In the genomic region with DNA sequence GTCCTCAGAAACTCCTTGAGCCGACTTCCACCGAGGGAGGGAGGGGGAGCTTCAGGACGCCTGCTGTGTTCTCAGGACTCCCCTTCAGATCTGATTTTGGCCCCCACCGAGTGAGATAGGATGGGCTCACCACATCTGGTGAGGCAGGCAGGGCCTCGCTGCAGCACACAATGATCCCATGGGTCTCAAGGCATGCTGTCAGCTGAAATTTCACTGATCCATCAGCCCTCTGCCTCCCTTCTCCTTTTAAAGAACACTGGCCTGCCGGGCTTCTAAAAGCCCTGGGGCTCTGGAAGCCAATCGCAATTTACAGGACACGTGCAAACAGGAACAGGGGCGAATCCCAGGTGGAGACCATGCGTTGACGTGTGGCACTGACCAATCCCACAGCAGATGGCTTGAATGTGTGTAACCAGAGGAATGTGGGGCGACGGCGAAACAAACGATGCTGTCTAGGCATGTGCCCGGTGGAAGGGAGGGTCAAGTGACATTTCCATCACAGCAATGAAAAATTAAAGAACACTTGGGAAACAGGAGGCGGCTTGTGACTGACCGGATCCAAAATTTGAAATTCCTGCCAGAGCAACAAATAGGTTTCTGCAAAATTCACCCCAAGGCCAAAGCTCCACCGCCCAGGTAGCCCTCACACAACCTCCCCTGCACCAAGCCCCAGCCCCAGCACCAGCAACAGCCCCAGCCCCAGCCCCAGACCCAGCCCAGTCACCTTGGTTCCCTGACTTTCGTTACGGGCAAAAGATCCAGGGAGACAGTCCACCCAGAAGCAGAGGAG, we compare ENCODE assay signal across 8 cellular contexts.
DNase-seq lines count a peak whose midpoint lies in the region; ATAC-seq and TF ChIP-seq lines count a peak whose summit lies in the region.

No MANE protein-coding gene starts in this region.

- POLR2A ChIA-PET in CD8-positive, alpha-beta memory T cell (lab: Charles Lee): no interaction called here

- in situ Hi-C loops in KBM-7 (cut with MboI; ENCODE audit: low pct_unique_long_range_greater_than_20kb, low sequenced_read_pairs): no loop called here

- peaks cover 38% of the 10 kb centered on the region for H3K4me1 ChIP-seq in CD8-positive, alpha-beta memory T cell (ENCODE audit: insufficient read depth, low read length)

- H3K4me1 Mint-ChIP-seq in CD8-positive, alpha-beta memory T cell: peaks cover 69 to 82% (median 72%) of the 10 kb centered on the region in 3 donors

- no peaks in the 10 kb centered on the region for H3K9me2 ChIP-seq in neural cell (ENCODE audit: insufficient read depth, low read length)

- H3F3A ChIP-seq in neural cell (ENCODE audit: insufficient read depth, low read length, poor library complexity, severe bottlenecking): no peaks in the 10 kb centered on the region

- TF ChIP-seq CTCF in LNCaP clone FGC (IDR thresholded peaks at IDR 0.05; ENCODE audit: control insufficient read depth, extremely low read depth, insufficient read depth) (no peak), dorsolateral prefrontal cortex (IDR thresholded peaks at IDR 0.05 in 54 of 56, conservative IDR thresholded peaks at IDR 0.05 in 2 of 56; ENCODE audit: low read depth in 1 of 56, partially characterized antibody in 56 of 56) (peak in 8 of 56 donors; percentile 1 to 35 (median 18)), neural cell (IDR thresholded peaks at IDR 0.05; ENCODE audit: poor library complexity, severe bottlenecking) (no peak)

- CTCF ChIA-PET in CD8-positive, alpha-beta memory T cell (lab: Charles Lee): no interaction called here

- H3K27ac Mint-ChIP-seq in CD8-positive, alpha-beta memory T cell: peak overlapping the region in 2 of 8 donors; percentile 4 to 42

- H3K36me3 Mint-ChIP-seq in CD8-positive, alpha-beta memory T cell: no peaks in the 10 kb centered on the region

- TF ChIP-seq RAD21 in neural cell (conservative IDR thresholded peaks at IDR 0.05): no peak

- peaks cover 77 to 79% of the 10 kb centered on the region in 2 donors for H3K27me3 Mint-ChIP-seq in CD8-positive, alpha-beta memory T cell

- no peaks in the 10 kb centered on the region for H3K9me3 ChIP-seq in CD8-positive, alpha-beta memory T cell (ENCODE audit: low read length)
- H3K9me3 ChIP-seq in neural cell (ENCODE audit: low read length): no peaks in the 10 kb centered on the region

- H4K20me1 ChIP-seq in neural cell (ENCODE audit: insufficient read depth): no peaks in the 10 kb centered on the region

- H3K27ac ChIP-seq in CD8-positive, alpha-beta memory T cell (ENCODE audit: low read depth, low read length): no peak overlapping the region
- H3K27ac ChIP-seq in dorsolateral prefrontal cortex (peak overlapping the region in 34 of 59 donors; percentile 10 to 79 (median 57)), neural cell (ENCODE audit: low read length) (no peak overlapping the region)

- H3K79me2 ChIP-seq in neural cell (replicated peaks; ENCODE audit: insufficient read depth, low read length): no peaks in the 10 kb centered on the region

- DNase-seq in CD8-positive, alpha-beta memory T cell: no peak
- DNase-seq in LNCaP clone FGC (ENCODE audit: low read depth) (no peak), dorsolateral prefrontal cortex (peak in 4 of 10 donors; percentile 40 to 71 (median 52)), NCI-H2081 treated with DMSO at 0.1 percent for 48 hours (lab: John Stamatoyannopoulos, UW) (no peak), KBM-7 (no peak)

- H3K9ac ChIP-seq in neural cell (ENCODE audit: low read length): peak overlapping the region; percentile 29

- peak overlapping the region; percentile 62 for H3K4me3 ChIP-seq in CD8-positive, alpha-beta memory T cell (ENCODE audit: low read length)
- H3K4me3 ChIP-seq in LNCaP clone FGC (ENCODE audit: low read depth, low read length): peak overlapping the region; percentile 43
- H3K4me3 ChIP-seq in dorsolateral prefrontal cortex: peak overlapping the region; percentile 34 to 76 (median 61)
- peak overlapping the region; percentile 64 for H3K4me3 ChIP-seq in neural cell (ENCODE audit: low read length)

- H3K27me3 ChIP-seq in CD8-positive, alpha-beta memory T cell (ENCODE audit: insufficient read depth, low read length, poor library complexity, severe bottlenecking): peaks cover 32% of the 10 kb centered on the region
- no peaks in the 10 kb centered on the region for H3K27me3 ChIP-seq in dorsolateral prefrontal cortex
- H3K27me3 ChIP-seq in neural cell (ENCODE audit: insufficient read depth, low read depth, low read length): no peaks in the 10 kb centered on the region

- H2AFZ ChIP-seq in neural cell (ENCODE audit: low read depth, low read length): no peak overlapping the region

- no peak for ATAC-seq in HG03097 (IDR thresholded peaks at IDR 0.05; ENCODE audit: low FRiP score, unreplicated experiment)
- ATAC-seq in GM18502 (IDR thresholded peaks at IDR 0.05; ENCODE audit: poor library complexity, unreplicated experiment): no peak

- peaks cover 0 to 6% (median 0%) of the 10 kb centered on the region in 5 donors for H3K9me3 Mint-ChIP-seq in CD8-positive, alpha-beta memory T cell

- intact Hi-C loops in dorsolateral prefrontal cortex (cut with DNase I): loop anchor here in 1 of 2 donors (2.0 kb wide), 1 partner anchor 167 kb away; a partner anchor contains a TSS

- H3K36me3 ChIP-seq in CD8-positive, alpha-beta memory T cell (ENCODE audit: insufficient read depth, low read length): no peaks in the 10 kb centered on the region
- no peaks in the 10 kb centered on the region for H3K36me3 ChIP-seq in neural cell (ENCODE audit: insufficient read depth, low read length)

- TF ChIP-seq EP300 in neural cell (conservative IDR thresholded peaks at IDR 0.05; ENCODE audit: poor library complexity, severe bottlenecking): no peak

- H3K4me2 ChIP-seq in neural cell (ENCODE audit: low read length): no peak overlapping the region

- H3K4me3 Mint-ChIP-seq in CD8-positive, alpha-beta memory T cell: peak overlapping the region; percentile 58 to 91 (median 85)

TF ChIP-seq in neural cell, 6 proteins besides CTCF, POLR2A, EP300 and RAD21:
- TF ChIP-seq POLR2AphosphoS5 (IDR thresholded peaks at IDR 0.05) (no peak), MXI1 (conservative IDR thresholded peaks at IDR 0.05; ENCODE audit: poor library complexity, severe bottlenecking) (no peak), TAF1 (IDR thresholded peaks at IDR 0.05; ENCODE audit: low read depth) (peak; percentile 10)

Comparison
In these comparisons a context has a peak if more than half of its experiments do, and no peak if none do; other contexts are left out.
1. H3K27ac ChIP-seq: peak in dorsolateral prefrontal cortex (34 of 59); none in CD8-positive, alpha-beta memory T cell (single experiment) and neural cell (single experiment).
2. Peak in every context shown above with its lines, with median percentiles within 50 percentile points of each other: H3K4me3 ChIP-seq.